ENCODE assay signal across 11 cellular contexts in genomic region chr20:39676857-39677351, GRCh38.
A peak's percentile ranks its signal among the peaks of the same experiment; 100 is the strongest.
DNase-seq lines count a peak whose midpoint lies in the region; ATAC-seq, FAIRE-seq and TF ChIP-seq lines count a peak whose summit lies in the region.
"Had no signal": no experiment of that assay in that cellular context is flagged by ENCODE, and none has a peak within 500 bp of the region (broad histone marks: within the 10 kb centered on the region; RNA-seq: fewer than 3 reads in every experiment).

No MANE protein-coding gene starts in this region.

- H3K36me3 ChIP-seq in keratinocyte (ENCODE audit: control insufficient read depth in 2 of 2, extremely low read depth in 1 of 2, insufficient read depth in 2 of 2, low read length in 2 of 2) = no peaks in the 10 kb centered on the region
- H3K36me3 ChIP-seq: suprapubic skin had no signal

- ATAC-seq in left cardiac atrium (no peak), GM18502 (IDR thresholded peaks at IDR 0.05; ENCODE audit: poor library complexity, unreplicated experiment) (no peak)

- H3K4me1 ChIP-seq in keratinocyte (ENCODE audit: control insufficient read depth, extremely low read depth, insufficient read depth, low read length) = no peaks in the 10 kb centered on the region
- H3K4me1 ChIP-seq: suprapubic skin had no signal

- DNase-seq in AG09319 (ENCODE audit: extremely low read depth, low read depth) = no peak
- no peak for DNase-seq in GM13976 (ENCODE audit: low spot score)
- DNase-seq in RPMI7951 (ENCODE audit: low read depth) = peak; percentile 69
- DNase-seq in keratinocyte (ENCODE audit: low read depth, low spot score) = no peak
- no peak for DNase-seq in left cardiac atrium
- no peak for DNase-seq in retina
- DNase-seq in activated naive CD4-positive, alpha-beta T cell treated with Interleukin-2 at 50 U/mL for 16 hours = no peak
- DNase-seq: activated naive CD4-positive, alpha-beta T cell treated with anti-CD3 and anti-CD28 coated beads for 36 hours; NCI-H510A had no signal

- H2AFZ ChIP-seq in keratinocyte (ENCODE audit: control insufficient read depth, low read length) = no peak overlapping the region

- dilution Hi-C loops in keratinocyte (cut with MboI; ENCODE audit: extremely low pct_ligation_motif_present, low sequenced_read_pairs) = no loop called here

- H3K4me3 ChIP-seq in keratinocyte (ENCODE audit: control insufficient read depth in 2 of 3, extremely low read depth in 1 of 3, insufficient read depth in 2 of 3, low read depth in 1 of 3, low read length in 3 of 3) = no peak overlapping the region
- H3K4me3 ChIP-seq: suprapubic skin had no signal

- no peaks in the 10 kb centered on the region for H3K79me2 ChIP-seq in keratinocyte (ENCODE audit: control insufficient read depth, insufficient read depth, low read length)

- H3K4me2 ChIP-seq in keratinocyte (ENCODE audit: control insufficient read depth, extremely low read depth, insufficient read depth, low read depth, low read length) = no peak overlapping the region

- no peak overlapping the region for H3K9ac ChIP-seq in keratinocyte (ENCODE audit: control insufficient read depth, extremely low read depth, insufficient read depth, low read length)

- in situ Hi-C loops in GM13976 (cut with MboI; ENCODE audit: low sequenced_read_pairs, unreplicated experiment) = no loop called here

- H3K9me1 ChIP-seq in keratinocyte (ENCODE audit: control insufficient read depth, extremely low read depth, insufficient read depth, low read length) = no peaks in the 10 kb centered on the region

- H3K27ac ChIP-seq in keratinocyte (ENCODE audit: control insufficient read depth, insufficient read depth, low read length) = no peak overlapping the region
- H3K27ac ChIP-seq: suprapubic skin had no signal

- no peaks in the 10 kb centered on the region for H4K20me1 ChIP-seq in keratinocyte (ENCODE audit: control insufficient read depth, extremely low read depth, insufficient read depth, low read length)

- intact Hi-C loops in left cardiac atrium (cut with DNase I) = no loop called here

- TF ChIP-seq CTCF in AG09319 (IDR thresholded peaks at IDR 0.05; ENCODE audit: low read depth, low read length) (peak; percentile 21), GM13976 (IDR thresholded peaks at IDR 0.05; ENCODE audit: borderline replicate concordance, control extremely low read depth, extremely low read depth, insufficient read depth, missing control alignments) (peak; percentile 32), keratinocyte (optimal IDR thresholded peaks at IDR 0.05 in 1 of 3, IDR thresholded peaks at IDR 0.05 in 1 of 3, conservative IDR thresholded peaks at IDR 0.05 in 1 of 3; ENCODE audit: extremely low read depth in 1 of 3, insufficient read depth in 2 of 3, low read length in 3 of 3) (no peak)

- no peaks in the 10 kb centered on the region for H3K27me3 ChIP-seq in keratinocyte (ENCODE audit: control insufficient read depth, extremely low read depth, insufficient read depth, low read length)
- H3K27me3 ChIP-seq: suprapubic skin had no signal

- peak; percentile 39 for FAIRE-seq in keratinocyte (lab: Jason Lieb, UNC)

- H3K9me3 ChIP-seq in keratinocyte (ENCODE audit: control insufficient read depth, low read depth, low read length) = no peaks in the 10 kb centered on the region
- H3K9me3 ChIP-seq: suprapubic skin had no signal

Comparison
In these comparisons a context has a peak if more than half of its experiments do, and no peak if none do; other contexts are left out.
1. CTCF ChIP-seq: peak in AG09319 (single experiment) and GM13976 (single experiment); none in keratinocyte (0 of 3).